Comparison of ENCODE assay signal across 1 cellular context in genomic region chr19:6803036-6803404, GRCh38.
TF ChIP-seq lines count a peak whose summit lies in the region.

No MANE protein-coding gene starts in this region.

TF ChIP-seq in A549, 52 proteins besides CTCF, POLR2A, EP300 and RAD21 (continued from another document):
- no peak for TF ChIP-seq ELK1 (IDR thresholded peaks at IDR 0.05; ENCODE audit: low read depth, low read length)
